ENCODE assay signal across 8 cellular contexts in genomic region chr2:1972428-1972827, GRCh38.
DNase-seq lines count a peak whose midpoint lies in the region; ATAC-seq and TF ChIP-seq lines count a peak whose summit lies in the region.

No MANE protein-coding gene starts in this region.

- no peaks in the 10 kb centered on the region for H3K27me3 ChIP-seq in GM23248 (replicated peaks; ENCODE audit: insufficient read depth)
- no peaks in the 10 kb centered on the region for H3K27me3 ChIP-seq in dorsolateral prefrontal cortex
- no peaks in the 10 kb centered on the region for H3K27me3 ChIP-seq in transverse colon

- H2AFZ ChIP-seq in GM23248 = no peak overlapping the region

- no peaks in the 10 kb centered on the region for H3K36me3 ChIP-seq in GM23248 (ENCODE audit: low read depth)
- no peaks in the 10 kb centered on the region for H3K36me3 ChIP-seq in transverse colon

- no peak for TF ChIP-seq EP300 in transverse colon (IDR thresholded peaks at IDR 0.05; ENCODE audit: low read depth)

- intact Hi-C loops in dorsolateral prefrontal cortex (cut with DNase I) = no loop called here
- intact Hi-C loops in transverse colon (cut with DNase I; ENCODE audit: low total_unique reads) = no loop called here

- H3F3A ChIP-seq in GM23248 (ENCODE audit: insufficient read depth) = no peaks in the 10 kb centered on the region

- H4K20me1 ChIP-seq in GM23248 (ENCODE audit: insufficient read depth) = no peaks in the 10 kb centered on the region

- H3K9me3 ChIP-seq in GM23248 (ENCODE audit: low read depth) (no peaks in the 10 kb centered on the region), transverse colon (no peaks in the 10 kb centered on the region)

- H3K9me2 ChIP-seq in GM23248 (ENCODE audit: insufficient read depth) = no peaks in the 10 kb centered on the region

- DNase-seq in GM23248 = peak; percentile 14
- peak; percentile 100 for DNase-seq in NCI-H345 (lab: John Stamatoyannopoulos, UW)
- DNase-seq in dorsolateral prefrontal cortex = peak in 8 of 10 donors; percentile 58 to 82 (median 68)
- DNase-seq in pons (ENCODE audit: low spot score) = peak; percentile 83
- no peak for DNase-seq in foreskin fibroblast
- no peak for DNase-seq in transverse colon

- TF ChIP-seq CTCF in dorsolateral prefrontal cortex (IDR thresholded peaks at IDR 0.05 in 54 of 56, conservative IDR thresholded peaks at IDR 0.05 in 2 of 56; ENCODE audit: low read depth in 1 of 56, partially characterized antibody in 56 of 56) = no peak
- no peak for TF ChIP-seq CTCF in foreskin fibroblast (IDR thresholded peaks at IDR 0.05; ENCODE audit: low read depth, low read length)
- no peak for TF ChIP-seq CTCF in transverse colon (IDR thresholded peaks at IDR 0.05)

- H3K4me3 ChIP-seq in GM23248 = no peak overlapping the region
- H3K4me3 ChIP-seq in dorsolateral prefrontal cortex = peak overlapping the region in 1 of 59 donors; percentile 18
- H3K4me3 ChIP-seq in foreskin fibroblast (ENCODE audit: low read depth in 1 of 2, low read length in 2 of 2) = no peak overlapping the region
- no peak overlapping the region for H3K4me3 ChIP-seq in transverse colon

- ATAC-seq in GM18858 (IDR thresholded peaks at IDR 0.05; ENCODE audit: unreplicated experiment) (no peak), GM21367 (IDR thresholded peaks at IDR 0.05; ENCODE audit: unreplicated experiment) (no peak)

- H3K79me2 ChIP-seq in GM23248 (ENCODE audit: insufficient read depth) = no peaks in the 10 kb centered on the region

- in situ Hi-C loops in GM23248 (cut with MboI) (no loop called here), transverse colon (cut with MboI; ENCODE audit: low pct_ligation_motif_present in 1 of 4, low pct_unique_long_range_greater_than_20kb in 1 of 4, low sequenced_read_pairs in 3 of 4) (no loop called here)

- H3K27ac ChIP-seq in GM23248 (no peak overlapping the region), dorsolateral prefrontal cortex (peak overlapping the region in 50 of 59 donors; percentile 1 to 82 (median 50)), transverse colon (no peak overlapping the region)

- H3K4me1 ChIP-seq in GM23248 (ENCODE audit: insufficient read depth) (no peaks in the 10 kb centered on the region), transverse colon (no peaks in the 10 kb centered on the region)

- WGBS in GM23248 (ENCODE audit: low coverage in 1 of 2, low lambda C conversion rate in 2 of 2, missing lambda C conversion rate in 2 of 2), 2 experiments = 38 to 45% methylated on average over 5 of the region's 5 CpGs
- WGBS in transverse colon (ENCODE audit: low coverage in 1 of 2), 2 donors = 47 to 52% methylated on average over 3 to 5 of the region's 5 CpGs

- no peak overlapping the region for H3K4me2 ChIP-seq in GM23248 (ENCODE audit: unreplicated experiment)

- H3K9ac ChIP-seq in GM23248 = no peak overlapping the region

- TF ChIP-seq POLR2A in transverse colon (IDR thresholded peaks at IDR 0.05) = no peak

Comparison
In these comparisons a context has a peak if more than half of its experiments do, and no peak if none do; other contexts are left out.
1. DNase-seq: peak in GM23248 (single experiment), NCI-H345 (single experiment), dorsolateral prefrontal cortex (8 of 10) and pons (single experiment); none in foreskin fibroblast (0 of 2) and transverse colon (single experiment).
2. H3K27ac ChIP-seq: peak in dorsolateral prefrontal cortex (50 of 59); none in GM23248 (single experiment) and transverse colon (0 of 4).